16 cellular contexts compared by ENCODE assay signal in the genomic region with DNA sequence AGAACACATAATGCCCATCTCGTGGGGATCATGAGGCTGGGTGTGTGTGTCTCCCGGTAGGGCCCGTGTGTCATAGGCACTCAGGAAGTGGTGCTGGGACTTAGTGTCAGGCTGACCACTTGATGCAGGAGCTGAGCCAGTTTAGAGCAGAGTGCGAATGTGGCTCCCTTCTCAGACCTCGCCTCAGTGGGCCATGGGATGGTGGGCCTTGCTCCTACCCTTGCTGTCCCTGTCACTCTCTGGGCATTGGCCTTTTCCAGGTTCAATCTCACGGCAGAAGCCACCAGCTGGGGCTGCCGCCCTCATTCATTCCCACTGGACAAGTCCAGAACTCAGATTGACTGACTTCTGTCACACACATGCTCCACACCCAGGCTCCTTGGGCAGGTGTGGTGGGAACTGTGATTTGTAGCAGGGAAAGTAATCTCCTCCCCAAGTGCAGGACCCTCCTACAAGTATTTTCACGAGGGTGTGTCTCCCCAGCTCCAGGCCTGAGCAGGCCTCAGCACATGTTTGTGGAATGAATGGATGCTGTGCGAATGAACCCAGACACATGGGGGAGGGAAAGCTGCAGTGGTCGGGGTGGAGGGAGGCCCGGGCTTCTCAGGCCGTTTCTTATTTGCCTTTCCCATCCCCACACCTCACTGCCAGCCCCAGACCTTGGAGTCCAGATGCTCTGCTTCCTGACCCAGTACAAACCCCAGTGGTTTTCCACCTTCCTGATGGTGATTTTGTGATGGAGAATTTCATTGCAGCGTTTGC. TPM values are rescaled to one million over a fixed set of nuclear protein-coding genes. Genes with fewer than 3 reads are reported as not detected.
DNase-seq lines count a peak whose midpoint lies in the region; ATAC-seq, FAIRE-seq and TF ChIP-seq lines count a peak whose summit lies in the region.
"Had no signal": no experiment of that assay in that cellular context is flagged by ENCODE, and none has a peak within 500 bp of the region (broad histone marks: within the 10 kb centered on the region; RNA-seq: fewer than 3 reads in every experiment).

No MANE protein-coding gene starts in this region.

- H3K27ac ChIP-seq in pancreas, result peak overlapping the region; percentile 61 to 88 (median 69)

- H3K4me1 ChIP-seq in pancreas, result peaks cover 24 to 33% (median 28%) of the 10 kb centered on the region in 3 donors

- no peak overlapping the region for H3K4me3 ChIP-seq in pancreas
- H3K4me3 ChIP-seq: smooth muscle cell had no signal

- no peak for ATAC-seq in activated CD8-positive, alpha-beta memory T cell treated with anti-CD3 and anti-CD28 coated beads, Interleukin-2, amount 10 ng/mL, durations not matched to agents 7 days and 5 days
- ATAC-seq in pancreas (peak; percentile 30 to 53 (median 39)), HG02759 (IDR thresholded peaks at IDR 0.05; ENCODE audit: unreplicated experiment) (no peak)

- H3K27me3 Mint-ChIP-seq in activated CD8-positive, alpha-beta memory T cell treated with anti-CD3 and anti-CD28 coated beads, Interleukin-2, amount 10 ng/mL, durations not matched to agents 7 days and 5 days, result no peaks in the 10 kb centered on the region
- peaks cover 7% of the 10 kb centered on the region for H3K27me3 Mint-ChIP-seq in endothelial cell (ENCODE audit: unreplicated experiment)
- H3K27me3 Mint-ChIP-seq: naive thymus-derived CD4-positive, alpha-beta T cell had no signal

- H3K27ac Mint-ChIP-seq in activated CD8-positive, alpha-beta memory T cell treated with anti-CD3 and anti-CD28 coated beads, Interleukin-2, amount 10 ng/mL, durations not matched to agents 7 days and 5 days, result no peak overlapping the region
- peak overlapping the region; percentile 13 for H3K27ac Mint-ChIP-seq in endothelial cell (ENCODE audit: unreplicated experiment)
- H3K27ac Mint-ChIP-seq: dendritic cell treated with granulocyte-macrophage colony-stimulating factor and Interleukin-4, amounts not matched to agents 40 ng/mL and 50 ng/mL, for 4 days had no signal

- no peaks in the 10 kb centered on the region for H3K9me3 Mint-ChIP-seq in activated CD8-positive, alpha-beta memory T cell treated with anti-CD3 and anti-CD28 coated beads, Interleukin-2, amount 10 ng/mL, durations not matched to agents 7 days and 5 days (ENCODE audit: low read depth)
- H3K9me3 Mint-ChIP-seq in endothelial cell (ENCODE audit: unreplicated experiment), result no peaks in the 10 kb centered on the region
- H3K9me3 Mint-ChIP-seq: dendritic cell treated with granulocyte-macrophage colony-stimulating factor and Interleukin-4, amounts not matched to agents 40 ng/mL and 50 ng/mL, for 4 days; naive thymus-derived CD4-positive, alpha-beta T cell had no signal

- no peak for TF ChIP-seq CTCF in endothelial cell (IDR thresholded peaks at IDR 0.05; ENCODE audit: unreplicated experiment)
- TF ChIP-seq CTCF in pancreas (IDR thresholded peaks at IDR 0.05), result no peak

- FAIRE-seq in pancreas (lab: Jason Lieb, UNC), result no peak
- FAIRE-seq: islet of Langerhans had no signal

- CTCF ChIA-PET in activated CD8-positive, alpha-beta memory T cell treated with anti-CD3 and anti-CD28 coated beads, Interleukin-2, amount 10 ng/mL, durations not matched to agents 7 days and 5 days (lab: Charles Lee), result interaction anchor here (0.6 to 2.0 kb wide), 2 partner anchors 121 to 1095 kb away, joined by 5 to 6 read pairs; no protein-coding TSS in a partner anchor

- no peaks in the 10 kb centered on the region for H3K36me3 ChIP-seq in pancreas

- 40 to 48% methylated on average over 13 of the region's 13 CpGs for WGBS in pancreas, 2 donors

- no peaks in the 10 kb centered on the region for H3K27me3 ChIP-seq in pancreas

- no peaks in the 10 kb centered on the region for H3K36me3 Mint-ChIP-seq in activated CD8-positive, alpha-beta memory T cell treated with anti-CD3 and anti-CD28 coated beads, Interleukin-2, amount 10 ng/mL, durations not matched to agents 7 days and 5 days
- H3K36me3 Mint-ChIP-seq in endothelial cell (ENCODE audit: low read depth, unreplicated experiment), result no peaks in the 10 kb centered on the region

- H3K4me1 Mint-ChIP-seq in activated CD8-positive, alpha-beta memory T cell treated with anti-CD3 and anti-CD28 coated beads, Interleukin-2, amount 10 ng/mL, durations not matched to agents 7 days and 5 days, result peaks cover 15% of the 10 kb centered on the region
- H3K4me1 Mint-ChIP-seq in endothelial cell (ENCODE audit: unreplicated experiment), result no peaks in the 10 kb centered on the region

- no peaks in the 10 kb centered on the region for H3K9me3 ChIP-seq in pancreas

- intact Hi-C loops in pancreas (cut with DNase I), result loop anchor here in 1 of 3 donors (10.0 kb wide), 1 partner anchor 88 kb away; no protein-coding TSS in a partner anchor

- H3K4me3 Mint-ChIP-seq in activated CD8-positive, alpha-beta memory T cell treated with anti-CD3 and anti-CD28 coated beads, Interleukin-2, amount 10 ng/mL, durations not matched to agents 7 days and 5 days, result no peak overlapping the region
- H3K4me3 Mint-ChIP-seq in endothelial cell (ENCODE audit: unreplicated experiment), result no peak overlapping the region
- H3K4me3 Mint-ChIP-seq: dendritic cell treated with granulocyte-macrophage colony-stimulating factor and Interleukin-4, amounts not matched to agents 40 ng/mL and 50 ng/mL, for 4 days; naive thymus-derived CD4-positive, alpha-beta T cell had no signal

- DNase-seq in activated CD8-positive, alpha-beta memory T cell treated with anti-CD3 and anti-CD28 coated beads for 24 hours, result peak; percentile 38
- DNase-seq in activated CD8-positive, alpha-beta memory T cell treated with anti-CD3 and anti-CD28 coated beads, Interleukin-2, amount 10 ng/mL, durations not matched to agents 7 days and 5 days, result no peak
- DNase-seq in MV-4-11 (lab: John Stamatoyannopoulos, UW) (peak; percentile 6), endothelial cell (ENCODE audit: low spot score) (no peak), pancreas (peak; percentile 58 to 80 (median 60)), NK-92 (lab: John Stamatoyannopoulos, UW; ENCODE audit: unreplicated experiment) (no peak), T1000 (lab: John Stamatoyannopoulos, UW) (no peak)
- DNase-seq: activated CD4-positive, alpha-beta T cell treated with anti-CD3 and anti-CD28 coated beads for 1 hour; DMS79; NCI-H1694 treated with DMSO at 0.1 percent for 48 hours; SW 1271 had no signal

RNA-seq across cellular contexts. Expression of a gene that starts 54.9 kb away (rescaled TPM):
- 1 to 10 TPM; 1.4 to 1.8 TPM for total RNA-seq in activated CD8-positive, alpha-beta memory T cell treated with anti-CD3 and anti-CD28 coated beads, Interleukin-2, amount 10 ng/mL, durations not matched to agents 7 days and 5 days
- 1.6 TPM for total RNA-seq in endothelial cell (ENCODE audit: unreplicated experiment)
- 10 to 100 TPM in 4 of 6 donors, 1 to 10 TPM in 2; 9.1 to 18.2 (median 13.2) TPM for total RNA-seq in pancreas
- 10 to 100 TPM; 20.5 to 32.2 TPM for polyA plus RNA-seq in pancreas

Comparison
In these comparisons a context has a peak if more than half of its experiments do, and no peak if none do; other contexts are left out.
1. DNase-seq: peak in activated CD8-positive, alpha-beta memory T cell treated with anti-CD3 and anti-CD28 coated beads for 24 hours (single experiment), MV-4-11 (single experiment) and pancreas (6 of 6); none in activated CD8-positive, alpha-beta memory T cell treated with anti-CD3 and anti-CD28 coated beads, Interleukin-2, amount 10 ng/mL, durations not matched to agents 7 days and 5 days (single experiment), endothelial cell (single experiment), NK-92 (single experiment) and T1000 (single experiment).
2. ATAC-seq: peak in pancreas (4 of 4); none in activated CD8-positive, alpha-beta memory T cell treated with anti-CD3 and anti-CD28 coated beads, Interleukin-2, amount 10 ng/mL, durations not matched to agents 7 days and 5 days (single experiment) and HG02759 (single experiment).